Comparison of ENCODE assay signal across 9 cellular contexts in genomic region chr4:138199568-138200235, GRCh38. TPM values are rescaled to one million over a fixed set of nuclear protein-coding genes. Genes with fewer than 3 reads are reported as not detected.
DNase-seq lines count a peak whose midpoint lies in the region; ATAC-seq and TF ChIP-seq lines count a peak whose summit lies in the region.
"Had no signal": no experiment of that assay in that cellular context is flagged by ENCODE, and none has a peak within 500 bp of the region (broad histone marks: within the 10 kb centered on the region; RNA-seq: fewer than 3 reads in every experiment).

No MANE protein-coding gene starts in this region.

- peak overlapping the region; percentile 68 for H3K27ac ChIP-seq in colonic mucosa

- no peaks in the 10 kb centered on the region for H3K9me3 ChIP-seq in colonic mucosa

- intact Hi-C loops in colonic mucosa (cut with DNase I): no loop called here

- no peak for TF ChIP-seq CTCF in colonic mucosa (IDR thresholded peaks at IDR 0.05)
- no peak for TF ChIP-seq CTCF in glutamatergic neuron (IDR thresholded peaks at IDR 0.05; ENCODE audit: partially characterized antibody, unreplicated experiment)

- H3K9ac ChIP-seq in colonic mucosa (ENCODE audit: low read depth in 2 of 2, low read length in 2 of 2): no peak overlapping the region

- H3K27me3 Mint-ChIP-seq in glutamatergic neuron (ENCODE audit: unreplicated experiment): no peaks in the 10 kb centered on the region
- H3K27me3 Mint-ChIP-seq: CD4-positive, CD25-positive, alpha-beta regulatory T cell had no signal

- H3K27ac Mint-ChIP-seq in glutamatergic neuron (ENCODE audit: unreplicated experiment): no peak overlapping the region
- H3K27ac Mint-ChIP-seq: CD4-positive, CD25-positive, alpha-beta regulatory T cell had no signal

- no peaks in the 10 kb centered on the region for H3K27me3 ChIP-seq in colonic mucosa

- no peak overlapping the region for H3K4me3 Mint-ChIP-seq in glutamatergic neuron (ENCODE audit: unreplicated experiment)
- H3K4me3 Mint-ChIP-seq: CD4-positive, CD25-positive, alpha-beta regulatory T cell had no signal

- ATAC-seq in GM19438 (IDR thresholded peaks at IDR 0.05; ENCODE audit: low read depth, unreplicated experiment) (peak; percentile 61), HG03520 (IDR thresholded peaks at IDR 0.05; ENCODE audit: unreplicated experiment) (peak; percentile 70)

- no peaks in the 10 kb centered on the region for H3K36me3 ChIP-seq in colonic mucosa

- H3K36me3 Mint-ChIP-seq in glutamatergic neuron (ENCODE audit: unreplicated experiment): no peaks in the 10 kb centered on the region
- H3K36me3 Mint-ChIP-seq: CD4-positive, CD25-positive, alpha-beta regulatory T cell had no signal

- no peak overlapping the region for H3K4me3 ChIP-seq in colonic mucosa

- no peaks in the 10 kb centered on the region for H3K4me1 ChIP-seq in colonic mucosa

- H3K4me1 Mint-ChIP-seq in glutamatergic neuron (ENCODE audit: low read depth, unreplicated experiment): no peaks in the 10 kb centered on the region
- H3K4me1 Mint-ChIP-seq: CD4-positive, CD25-positive, alpha-beta regulatory T cell had no signal

- no peaks in the 10 kb centered on the region for H3K9me3 Mint-ChIP-seq in glutamatergic neuron (ENCODE audit: unreplicated experiment)

- peak; percentile 23 for DNase-seq in A172 (ENCODE audit: low spot score)
- peak; percentile 75 for DNase-seq in colonic mucosa
- DNase-seq in renal cortical epithelial cell (ENCODE audit: low read depth): peak; percentile 96
- no peak for DNase-seq in NCI-H146 (lab: John Stamatoyannopoulos, UW)
- DNase-seq in HUDEP-2 (lab: John Stamatoyannopoulos, UW; ENCODE audit: unreplicated experiment in 76 of 76): no peak
- DNase-seq in glutamatergic neuron: no peak
- DNase-seq: CD4-positive, CD25-positive, alpha-beta regulatory T cell had no signal

RNA-seq across cellular contexts. Expression of gene SLC7A11, which starts 42.4 kb away (rescaled TPM):
- total RNA-seq in A172 (2014; rRNA removed; shearing (Covaris generic)): 23.8 and 61.0 TPM in 2 replicates
- total RNA-seq in colonic mucosa (1 to 10 TPM; 2.9 to 3.8 TPM), renal cortical epithelial cell (2.9 and 11.1 TPM in 2 replicates), glutamatergic neuron (ENCODE audit: unreplicated experiment) (10.4 TPM)

Comparison
In these comparisons a context has a peak if more than half of its experiments do, and no peak if none do; other contexts are left out.
1. DNase-seq: peak in A172 (single experiment), colonic mucosa (single experiment) and renal cortical epithelial cell (single experiment); none in NCI-H146 (single experiment), HUDEP-2 (0 of 76) and glutamatergic neuron (single experiment).